In genomic region chr13:40617801-40618356, GRCh38 we compare ENCODE assay signal across 1 cellular context.
TF ChIP-seq lines count a peak whose summit lies in the region.

No MANE protein-coding gene starts in this region.

TF ChIP-seq in HEK293, 187 proteins besides CTCF, POLR2A, EP300 and RAD21:
- TF ChIP-seq, protein P1, sequence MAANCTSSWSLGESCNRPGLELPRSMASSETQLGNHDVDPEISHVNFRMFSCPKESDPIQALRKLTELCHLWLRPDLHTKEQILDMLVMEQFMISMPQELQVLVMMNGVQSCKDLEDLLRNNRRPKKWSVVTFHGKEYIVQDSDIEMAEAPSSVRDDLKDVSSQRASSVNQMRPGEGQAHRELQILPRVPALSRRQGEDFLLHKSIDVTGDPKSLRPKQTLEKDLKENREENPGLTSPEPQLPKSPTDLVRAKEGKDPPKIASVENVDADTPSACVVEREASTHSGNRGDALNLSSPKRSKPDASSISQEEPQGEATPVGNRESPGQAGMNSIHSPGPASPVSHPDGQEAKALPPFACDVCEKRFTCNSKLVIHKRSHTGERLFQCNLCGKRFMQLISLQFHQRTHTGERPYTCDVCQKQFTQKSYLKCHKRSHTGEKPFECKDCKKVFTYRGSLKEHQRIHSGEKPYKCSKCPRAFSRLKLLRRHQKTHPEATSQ (tag by site-specific recombination; IDR thresholded peaks at IDR 0.05), result no peak
- TF ChIP-seq PRDM10 (tag by site-specific recombination; IDR thresholded peaks at IDR 0.05), result 0 out of 2 replicates have a peak, but pooled peaks have one; percentile 21
- no peak for TF ChIP-seq ZNF596 (tag by site-specific recombination; IDR thresholded peaks at IDR 0.05)
- TF ChIP-seq ZXDB (tag by site-specific recombination; IDR thresholded peaks at IDR 0.05), result no peak
